11 cellular contexts compared by ENCODE assay signal in the genomic region with DNA sequence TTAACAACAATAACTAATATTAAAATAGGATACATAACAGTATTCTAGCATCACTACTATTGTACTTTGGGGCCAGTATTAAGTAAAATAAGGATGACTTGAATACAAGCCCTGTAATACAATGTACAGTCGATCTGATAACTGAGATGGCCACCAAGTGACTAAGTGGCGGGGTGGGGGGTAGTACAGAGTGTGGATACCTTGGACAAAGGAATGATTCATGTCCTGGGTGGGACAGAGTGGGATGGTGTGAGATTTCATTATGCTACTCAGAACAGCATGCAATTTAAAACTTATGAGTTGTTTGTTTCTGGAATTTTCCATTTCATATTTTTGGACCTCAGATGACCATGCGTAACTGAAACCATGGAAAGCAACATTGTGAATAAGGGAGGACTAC. TPM values are rescaled to one million over a fixed set of nuclear protein-coding genes. Genes with fewer than 3 reads are reported as not detected.
"Had no signal": no experiment of that assay in that cellular context is flagged by ENCODE, and none has a peak within 500 bp of the region (broad histone marks: within the 10 kb centered on the region; RNA-seq: fewer than 3 reads in every experiment).

No MANE protein-coding gene starts in this region.

- H3K27ac ChIP-seq: GM23248, HL-60 had no signal

- H2AFZ ChIP-seq: GM23248 had no signal

- FAIRE-seq: HTR-8/SVneo, K562 had no signal

- H3K4me1 ChIP-seq: HAP-1 had no signal

- H3K4me3 ChIP-seq: GM23248, HAP-1, K562 had no signal

- DNase-seq: GM23248, GOT3, H7, HFFc6, IMR-90 had no signal

- H3K9me3 ChIP-seq: HAP-1 had no signal

- ATAC-seq: HCT116, K562 had no signal

- H3K9ac ChIP-seq: GM23248 had no signal

- H3K36me3 ChIP-seq: HAP-1 had no signal

RNA-seq across cellular contexts. Expression of a gene that starts 46.0 kb away (rescaled TPM):
- total RNA-seq: GM23248, H4, K562 had no signal
- polyA plus RNA-seq: K562 had no signal
